10 cellular contexts compared by ENCODE assay signal in the genomic region with DNA sequence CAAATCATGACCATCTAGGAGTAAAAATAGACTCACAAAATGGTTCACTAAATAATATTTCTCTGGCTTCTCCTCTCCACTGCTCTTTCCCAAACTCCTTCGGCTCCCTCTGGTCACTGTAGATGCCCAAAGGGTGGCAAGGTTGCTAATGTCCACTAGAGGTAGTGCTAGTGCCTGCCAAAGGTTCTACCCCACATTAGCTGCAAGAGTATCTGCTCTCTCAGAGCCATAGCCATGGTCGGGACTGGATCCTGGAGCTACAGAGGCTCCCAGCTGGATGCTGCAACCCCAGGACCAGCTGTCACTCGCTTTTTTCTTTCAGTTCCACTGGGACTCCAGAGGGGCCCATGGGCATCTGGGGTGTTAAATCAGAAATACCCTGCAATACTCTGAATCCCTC. TPM values are rescaled to one million over a fixed set of nuclear protein-coding genes. Genes with fewer than 3 reads are reported as not detected.
DNase-seq lines count a peak whose midpoint lies in the region; ATAC-seq and TF ChIP-seq lines count a peak whose summit lies in the region.
"Had no signal": no experiment of that assay in that cellular context is flagged by ENCODE, and none has a peak within 500 bp of the region (broad histone marks: within the 10 kb centered on the region; RNA-seq: fewer than 3 reads in every experiment).

No MANE protein-coding gene starts in this region.

- no peaks in the 10 kb centered on the region for H3K4me1 Mint-ChIP-seq in CD8-positive, alpha-beta T cell (ENCODE audit: low read depth)
- no peaks in the 10 kb centered on the region for H3K4me1 Mint-ChIP-seq in activated CD4-positive, alpha-beta memory T cell treated with anti-CD3 and anti-CD28 coated beads for 36 hours (ENCODE audit: low read depth)
- H3K4me1 Mint-ChIP-seq: activated CD4-positive, alpha-beta T cell treated with anti-CD3 and anti-CD28 coated beads, Interleukin-2, amount 10 ng/mL, durations not matched to agents 7 days and 5 days had no signal

- H3K36me3 ChIP-seq in lower lobe of right lung: no peaks in the 10 kb centered on the region
- H3K36me3 ChIP-seq in CD8-positive, alpha-beta T cell (ENCODE audit: insufficient read depth, low read length): no peaks in the 10 kb centered on the region

- no peak overlapping the region for H3K4me3 Mint-ChIP-seq in CD8-positive, alpha-beta T cell
- no peak overlapping the region for H3K4me3 Mint-ChIP-seq in activated CD4-positive, alpha-beta memory T cell treated with anti-CD3 and anti-CD28 coated beads for 36 hours
- H3K4me3 Mint-ChIP-seq: activated CD4-positive, alpha-beta T cell treated with anti-CD3 and anti-CD28 coated beads, Interleukin-2, amount 10 ng/mL, durations not matched to agents 7 days and 5 days had no signal

- H3K27ac ChIP-seq in lower lobe of right lung: no peak overlapping the region
- no peak overlapping the region for H3K27ac ChIP-seq in CD8-positive, alpha-beta T cell (ENCODE audit: low read depth, low read length)

- intact Hi-C loops in lower lobe of right lung (cut with DNase I): no loop called here
- intact Hi-C loops in CD8-positive, alpha-beta T cell (cut with DNase I, micrococcal nuclease): no loop called here
- intact Hi-C loops in activated CD4-positive, alpha-beta memory T cell treated with anti-CD3 and anti-CD28 coated beads for 36 hours (cut with micrococcal nuclease): no loop called here

- H3K27me3 Mint-ChIP-seq in CD8-positive, alpha-beta T cell (ENCODE audit: low read depth): peaks cover 2% of the 10 kb centered on the region
- no peaks in the 10 kb centered on the region for H3K27me3 Mint-ChIP-seq in activated CD4-positive, alpha-beta memory T cell treated with anti-CD3 and anti-CD28 coated beads for 36 hours

- no peaks in the 10 kb centered on the region for H3K9me3 ChIP-seq in lower lobe of right lung
- H3K9me3 ChIP-seq in CD8-positive, alpha-beta T cell (ENCODE audit: low read length): no peaks in the 10 kb centered on the region

- TF ChIP-seq CTCF in lower lobe of right lung (IDR thresholded peaks at IDR 0.05): peak; percentile 25
- TF ChIP-seq CTCF in CD8-positive, alpha-beta T cell (IDR thresholded peaks at IDR 0.05): no peak

- POLR2A ChIA-PET in CD8-positive, alpha-beta T cell (lab: Charles Lee): no interaction called here
- POLR2A ChIA-PET in activated CD4-positive, alpha-beta memory T cell treated with anti-CD3 and anti-CD28 coated beads for 36 hours (lab: Charles Lee): no interaction called here

- H3K36me3 Mint-ChIP-seq in CD8-positive, alpha-beta T cell: no peaks in the 10 kb centered on the region
- H3K36me3 Mint-ChIP-seq in activated CD4-positive, alpha-beta memory T cell treated with anti-CD3 and anti-CD28 coated beads for 36 hours: no peaks in the 10 kb centered on the region

- H3K9me3 Mint-ChIP-seq in CD8-positive, alpha-beta T cell: no peaks in the 10 kb centered on the region
- no peaks in the 10 kb centered on the region for H3K9me3 Mint-ChIP-seq in activated CD4-positive, alpha-beta memory T cell treated with anti-CD3 and anti-CD28 coated beads for 36 hours
- H3K9me3 Mint-ChIP-seq: activated CD4-positive, alpha-beta T cell treated with anti-CD3 and anti-CD28 coated beads, Interleukin-2, amount 10 ng/mL, durations not matched to agents 7 days and 5 days had no signal

- no peaks in the 10 kb centered on the region for H3K27me3 ChIP-seq in lower lobe of right lung (ENCODE audit: low read depth)
- H3K27me3 ChIP-seq in CD8-positive, alpha-beta T cell (ENCODE audit: insufficient read depth, low read length): no peaks in the 10 kb centered on the region

- H3K27ac Mint-ChIP-seq in CD8-positive, alpha-beta T cell: no peak overlapping the region
- no peak overlapping the region for H3K27ac Mint-ChIP-seq in activated CD4-positive, alpha-beta memory T cell treated with anti-CD3 and anti-CD28 coated beads for 36 hours
- H3K27ac Mint-ChIP-seq: activated CD4-positive, alpha-beta T cell treated with anti-CD3 and anti-CD28 coated beads, Interleukin-2, amount 10 ng/mL, durations not matched to agents 7 days and 5 days had no signal

- H3K4me1 ChIP-seq in lower lobe of right lung: peaks cover 5% of the 10 kb centered on the region
- no peaks in the 10 kb centered on the region for H3K4me1 ChIP-seq in CD8-positive, alpha-beta T cell (ENCODE audit: insufficient read depth, low read length)

- ATAC-seq in lower lobe of right lung (peak; percentile 33 to 58), HG03521 (IDR thresholded peaks at IDR 0.05; ENCODE audit: unreplicated experiment) (no peak)
- no peak for ATAC-seq in CD8-positive, alpha-beta T cell

- CTCF ChIA-PET in CD8-positive, alpha-beta T cell (lab: Charles Lee): no interaction called here
- CTCF ChIA-PET in activated CD4-positive, alpha-beta memory T cell treated with anti-CD3 and anti-CD28 coated beads for 36 hours (lab: Charles Lee): no interaction called here

- no peak overlapping the region for H3K4me3 ChIP-seq in lower lobe of right lung
- H3K4me3 ChIP-seq in CD8-positive, alpha-beta T cell (ENCODE audit: low read depth, low read length): no peak overlapping the region
- H3K4me3 ChIP-seq: lung had no signal

- DNase-seq in DMS53 treated with DMSO at 0.1 percent for 48 hours (lab: John Stamatoyannopoulos, UW; ENCODE audit: unreplicated experiment) (peak; percentile 46), LHCN-M2 (ENCODE audit: low read depth) (peak; percentile 67), amniotic epithelial cell (ENCODE audit: low read depth) (peak; percentile 23), lower lobe of right lung (no peak), germinal center (ENCODE audit: low spot score) (no peak)
- DNase-seq in CD8-positive, alpha-beta T cell: no peak
- DNase-seq in activated CD4-positive, alpha-beta memory T cell treated with anti-CD3 and anti-CD28 coated beads for 36 hours: no peak
- DNase-seq: activated CD4-positive, alpha-beta T cell treated with anti-CD3 and anti-CD28 coated beads, Interleukin-2, amount 10 ng/mL, durations not matched to agents 7 days and 5 days had no signal

RNA-seq across cellular contexts. Expression of gene HTR3D, which starts 8.5 kb away (rescaled TPM):
- not detected in 2 replicates for total RNA-seq in LHCN-M2 (2014; rRNA removed)
- not detected for polyA plus RNA-seq in LHCN-M2 (2012)
- not detected for total RNA-seq in lower lobe of right lung
- total RNA-seq in CD8-positive, alpha-beta T cell: not detected
- total RNA-seq in activated CD4-positive, alpha-beta memory T cell treated with anti-CD3 and anti-CD28 coated beads for 36 hours: not detected
- total RNA-seq: activated CD4-positive, alpha-beta T cell treated with anti-CD3 and anti-CD28 coated beads, Interleukin-2, amount 10 ng/mL, durations not matched to agents 7 days and 5 days; lung had no signal
- polyA plus RNA-seq: lung had no signal

RNA-seq across cellular contexts. Expression of gene HTR3C, which starts 12.8 kb away (rescaled TPM):
- total RNA-seq in LHCN-M2 (2014; rRNA removed) (not detected in 2 replicates), lower lobe of right lung (0.44 TPM)
- polyA plus RNA-seq in LHCN-M2 (2012): not detected
- not detected for total RNA-seq in CD8-positive, alpha-beta T cell
- not detected for total RNA-seq in activated CD4-positive, alpha-beta memory T cell treated with anti-CD3 and anti-CD28 coated beads for 36 hours
- total RNA-seq: activated CD4-positive, alpha-beta T cell treated with anti-CD3 and anti-CD28 coated beads, Interleukin-2, amount 10 ng/mL, durations not matched to agents 7 days and 5 days had no signal

RNA-seq across cellular contexts. Expression of gene ABCC5, which starts 22.3 kb away (rescaled TPM):
- total RNA-seq in LHCN-M2 (2014; rRNA removed): 18.9 and 26.7 TPM in 2 replicates
- 8.3 TPM for polyA plus RNA-seq in LHCN-M2 (2012)
- total RNA-seq in lower lobe of right lung: 38.0 TPM
- total RNA-seq in CD8-positive, alpha-beta T cell: 1 to 10 TPM; 7.4 to 8.3 TPM
- total RNA-seq in activated CD4-positive, alpha-beta memory T cell treated with anti-CD3 and anti-CD28 coated beads for 36 hours: 10 to 100 TPM; 13.3 to 15.6 TPM

RNA-seq across cellular contexts. Expression of gene HTR3E, which starts 56.9 kb away (rescaled TPM):
- not detected in 2 replicates for total RNA-seq in LHCN-M2 (2014; rRNA removed)
- 0.02 TPM for polyA plus RNA-seq in LHCN-M2 (2012)
- not detected for total RNA-seq in lower lobe of right lung
- total RNA-seq in CD8-positive, alpha-beta T cell: not detected
- total RNA-seq in activated CD4-positive, alpha-beta memory T cell treated with anti-CD3 and anti-CD28 coated beads for 36 hours: not detected
- total RNA-seq: activated CD4-positive, alpha-beta T cell treated with anti-CD3 and anti-CD28 coated beads, Interleukin-2, amount 10 ng/mL, durations not matched to agents 7 days and 5 days; lung had no signal
- polyA plus RNA-seq: lung had no signal

Comparison
In these comparisons a context has a peak if more than half of its experiments do, and no peak if none do; other contexts are left out.
1. DNase-seq: peak in DMS53 treated with DMSO at 0.1 percent for 48 hours (single experiment), LHCN-M2 (single experiment) and amniotic epithelial cell (single experiment); none in lower lobe of right lung (single experiment), germinal center (single experiment), CD8-positive, alpha-beta T cell (0 of 7) and activated CD4-positive, alpha-beta memory T cell treated with anti-CD3 and anti-CD28 coated beads for 36 hours (single experiment).
2. ATAC-seq: peak in lower lobe of right lung (2 of 2); none in HG03521 (single experiment) and CD8-positive, alpha-beta T cell (single experiment).